ENCODE assay signal across 8 cellular contexts in the genomic region with DNA sequence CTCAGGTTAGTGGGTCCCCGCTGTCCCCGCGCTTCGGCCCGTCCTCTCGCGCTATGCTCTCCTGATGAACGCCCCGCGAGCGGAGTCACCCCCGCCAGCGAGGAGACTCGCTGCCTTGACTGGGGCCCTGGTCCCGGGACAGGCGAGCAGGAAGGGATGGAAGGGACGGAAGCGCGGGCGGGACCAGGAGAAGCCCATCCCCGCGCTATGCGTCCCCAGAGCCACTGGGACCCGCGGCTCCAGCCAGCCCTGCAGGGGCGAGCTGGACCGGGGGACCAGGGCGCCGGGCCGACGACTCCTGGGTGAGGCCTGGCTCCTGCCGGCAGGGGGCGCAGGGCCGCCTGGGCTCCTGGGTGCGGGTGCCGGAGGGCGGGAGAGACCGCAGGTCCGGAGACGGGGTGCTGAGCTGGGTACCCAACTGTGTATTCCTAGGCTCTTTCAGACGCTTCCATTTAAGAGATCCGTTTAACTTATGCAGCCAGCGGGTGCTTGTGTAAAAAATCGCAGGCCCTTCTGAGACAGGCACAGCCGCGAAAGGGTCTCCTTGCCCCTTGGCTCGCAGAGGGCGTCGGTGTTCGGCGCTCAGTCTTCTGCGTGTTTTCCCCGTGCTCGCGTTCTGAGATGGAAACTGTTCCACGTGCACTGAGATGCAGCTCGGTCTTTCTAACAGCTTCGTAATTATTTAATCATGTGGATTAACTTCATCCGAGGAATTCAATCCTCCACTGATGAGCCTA. TPM values are rescaled to one million over a fixed set of nuclear protein-coding genes. Genes with fewer than 3 reads are reported as not detected.
A peak's percentile ranks its signal among the peaks of the same experiment; 100 is the strongest.
DNase-seq lines count a peak whose midpoint lies in the region; ATAC-seq, FAIRE-seq and TF ChIP-seq lines count a peak whose summit lies in the region.

No MANE protein-coding gene starts in this region.

- in situ Hi-C loops in mammary epithelial cell (cut with MboI; ENCODE audit: low sequenced_read_pairs in 2 of 2) = no loop called here

- H3K27ac ChIP-seq in mammary epithelial cell (ENCODE audit: insufficient read depth, low read depth, low read length) = no peak overlapping the region
- H3K27ac ChIP-seq in skin epidermis = peak overlapping the region in 19 of 21 experiments; percentile 8 to 83 (median 57)

- H3K9me3 ChIP-seq in MG63 (no peaks in the 10 kb centered on the region), mammary epithelial cell (replicated peaks; ENCODE audit: insufficient read depth, low read length) (no peaks in the 10 kb centered on the region)

- peaks cover 8% of the 10 kb centered on the region for H3K36me3 Mint-ChIP-seq in WTC11
- H3K36me3 Mint-ChIP-seq in immature natural killer cell = no peaks in the 10 kb centered on the region

- peak overlapping the region; percentile 99 for H2AFZ ChIP-seq in mammary epithelial cell (ENCODE audit: low read depth, low read length)

- H3K4me3 ChIP-seq in MG63 (peak overlapping the region; percentile 72), mammary epithelial cell (replicated peaks in 1 of 3; ENCODE audit: insufficient read depth in 1 of 3, low read depth in 2 of 3, low read length in 3 of 3) (peak overlapping the region; percentile 64 to 88 (median 67)), skin epidermis (peak overlapping the region; percentile 49 to 71 (median 63))

- no peak for FAIRE-seq in H54 (lab: Jason Lieb, UNC)

- H3K4me3 Mint-ChIP-seq in WTC11 (peak overlapping the region; percentile 63), immature natural killer cell (peak overlapping the region; percentile 75 to 85 (median 75))

- peak overlapping the region; percentile 99 for H3K4me2 ChIP-seq in mammary epithelial cell (ENCODE audit: insufficient read depth, low read depth, low read length)

- H3K4me1 ChIP-seq in mammary epithelial cell (ENCODE audit: insufficient read depth, low read length) = peaks cover 22% of the 10 kb centered on the region

- intact Hi-C loops in mammary epithelial cell (cut with micrococcal nuclease) = no loop called here

- POLR2A ChIA-PET in WTC11 (lab: Charles Lee) = no interaction called here

- ATAC-seq in WTC11 (peak; percentile 93), GM18873 (IDR thresholded peaks at IDR 0.05; ENCODE audit: low FRiP score, unreplicated experiment) (no peak)

- no TSS peak for BruUV-seq in mammary epithelial cell (replicated peaks; lab: Mats Ljungman, UMichigan)

- DNase-seq in GF-D8 (lab: John Stamatoyannopoulos, UW) (peak; percentile 47), H54 (ENCODE audit: insufficient read length, low spot score) (peak; percentile 86), MG63 (peak; percentile 86), WTC11 (ENCODE audit: low spot score) (peak; percentile 78), mammary epithelial cell (peak; percentile 68), immature natural killer cell (peak; percentile 73 to 81 (median 79))

- whole genome bisulfite sequencing in mammary epithelial cell (ENCODE audit: low coverage, missing lambda C conversion rate) = 13% methylated on average over 14 of the region's 59 CpGs

- H3K79me2 ChIP-seq in mammary epithelial cell (ENCODE audit: insufficient read depth, low read length) = peaks cover 18% of the 10 kb centered on the region

- H3K4me1 Mint-ChIP-seq in WTC11 (peaks cover 6% of the 10 kb centered on the region; the same call in 1 of the 2 replicates), immature natural killer cell (peaks cover 24 to 56% of the 10 kb centered on the region in 2 donors)

- peaks cover 7% of the 10 kb centered on the region for H3K9me3 Mint-ChIP-seq in WTC11
- no peaks in the 10 kb centered on the region for H3K9me3 Mint-ChIP-seq in immature natural killer cell

- CTCF ChIA-PET in WTC11 (lab: Charles Lee) (interaction anchor here (0.7 to 3.2 kb wide), 28 partner anchors 8 to 406 kb away, joined by 3 to 37 read pairs (median 4); partner anchors contain the start of genes CDH26 and PHACTR3), mammary epithelial cell (lab: Charles Lee; ENCODE audit: low non-redundant PET) (interaction anchor here (0.8 kb wide), 1 partner anchor 14 kb away, joined by 4 read pairs; no protein-coding TSS in a partner anchor)

- dilution Hi-C loops in mammary epithelial cell (cut with HindIII; ENCODE audit: low sequenced_read_pairs) = no loop called here

- TF ChIP-seq POLR2A in H54 (IDR thresholded peaks at IDR 0.05; ENCODE audit: low read depth, low read length) = 0 out of 2 replicates have a peak, but pooled peaks have one; percentile 17

- H3K27me3 Mint-ChIP-seq in WTC11 (ENCODE audit: low read depth) = peaks cover 59% of the 10 kb centered on the region
- H3K27me3 Mint-ChIP-seq in immature natural killer cell (ENCODE audit: low read depth in 3 of 3) = peaks cover 3 to 14% (median 6%) of the 10 kb centered on the region in 3 donors

- H3K27ac Mint-ChIP-seq in WTC11 (no peak overlapping the region), immature natural killer cell (peak overlapping the region in 1 of 6 donors; percentile 59)

- H3K36me3 ChIP-seq in MG63 = peaks cover 3% of the 10 kb centered on the region; the same call in 1 of the 2 replicates
- no peaks in the 10 kb centered on the region for H3K36me3 ChIP-seq in mammary epithelial cell (ENCODE audit: insufficient read depth, low read length)

- peak; percentile 72 for TF ChIP-seq CTCF in WTC11 (IDR thresholded peaks at IDR 0.05)
- peak; percentile 69 to 93 for TF ChIP-seq CTCF in mammary epithelial cell (conservative IDR thresholded peaks at IDR 0.05 in 1 of 2, IDR thresholded peaks at IDR 0.05 in 1 of 2; ENCODE audit: extremely low read depth in 1 of 2, insufficient read depth in 1 of 2, low read depth in 1 of 2, low read length in 2 of 2)

- H3K27me3 ChIP-seq in MG63 = no peaks in the 10 kb centered on the region
- H3K27me3 ChIP-seq in mammary epithelial cell (ENCODE audit: insufficient read depth, low read length) = no peaks in the 10 kb centered on the region

- no peaks in the 10 kb centered on the region for H4K20me1 ChIP-seq in mammary epithelial cell (ENCODE audit: insufficient read depth, low read length)

- H3K9ac ChIP-seq in mammary epithelial cell (ENCODE audit: insufficient read depth, low read length) = no peak overlapping the region

TF ChIP-seq in WTC11, 78 proteins besides CTCF, POLR2A, EP300 and RAD21 (continues in another document):
- TF ChIP-seq FOXK1 (CRISPR knock-in tag; IDR thresholded peaks at IDR 0.05) = 0 out of 2 replicates have a peak, but pooled peaks have one; percentile 28
- TF ChIP-seq GRHL2 (CRISPR knock-in tag; IDR thresholded peaks at IDR 0.05; ENCODE audit: insufficient replicate concordance, severe bottlenecking) = no peak
- TF ChIP-seq, protein P1, sequence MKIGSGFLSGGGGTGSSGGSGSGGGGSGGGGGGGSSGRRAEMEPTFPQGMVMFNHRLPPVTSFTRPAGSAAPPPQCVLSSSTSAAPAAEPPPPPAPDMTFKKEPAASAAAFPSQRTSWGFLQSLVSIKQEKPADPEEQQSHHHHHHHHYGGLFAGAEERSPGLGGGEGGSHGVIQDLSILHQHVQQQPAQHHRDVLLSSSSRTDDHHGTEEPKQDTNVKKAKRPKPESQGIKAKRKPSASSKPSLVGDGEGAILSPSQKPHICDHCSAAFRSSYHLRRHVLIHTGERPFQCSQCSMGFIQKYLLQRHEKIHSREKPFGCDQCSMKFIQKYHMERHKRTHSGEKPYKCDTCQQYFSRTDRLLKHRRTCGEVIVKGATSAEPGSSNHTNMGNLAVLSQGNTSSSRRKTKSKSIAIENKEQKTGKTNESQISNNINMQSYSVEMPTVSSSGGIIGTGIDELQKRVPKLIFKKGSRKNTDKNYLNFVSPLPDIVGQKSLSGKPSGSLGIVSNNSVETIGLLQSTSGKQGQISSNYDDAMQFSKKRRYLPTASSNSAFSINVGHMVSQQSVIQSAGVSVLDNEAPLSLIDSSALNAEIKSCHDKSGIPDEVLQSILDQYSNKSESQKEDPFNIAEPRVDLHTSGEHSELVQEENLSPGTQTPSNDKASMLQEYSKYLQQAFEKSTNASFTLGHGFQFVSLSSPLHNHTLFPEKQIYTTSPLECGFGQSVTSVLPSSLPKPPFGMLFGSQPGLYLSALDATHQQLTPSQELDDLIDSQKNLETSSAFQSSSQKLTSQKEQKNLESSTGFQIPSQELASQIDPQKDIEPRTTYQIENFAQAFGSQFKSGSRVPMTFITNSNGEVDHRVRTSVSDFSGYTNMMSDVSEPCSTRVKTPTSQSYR (CRISPR knock-in tag; IDR thresholded peaks at IDR 0.05) = no peak
- TF ChIP-seq MAX (CRISPR knock-in tag; IDR thresholded peaks at IDR 0.05) = peak; percentile 59
- peak; percentile 58 for TF ChIP-seq ZNF423 (CRISPR knock-in tag; IDR thresholded peaks at IDR 0.05)
- peak; percentile 54 for TF ChIP-seq SP1 (CRISPR knock-in tag; conservative IDR thresholded peaks at IDR 0.05)

RNA-seq across cellular contexts. Expression of gene SYCP2, which starts 0.6 kb away (rescaled TPM):
- total RNA-seq in MG63 (2014; rRNA removed; shearing (Covaris generic); ENCODE audit: low replicate concordance) = 0.16 and 1.2 TPM in 2 replicates
- total RNA-seq in WTC11 (2021) (0.31 to 0.69 TPM (median 0.55 TPM) in 3 replicates), mammary epithelial cell (1 to 10 TPM in 1 of 2 donors, under 1 TPM in 1; 0.94 to 2.3 TPM)
- polyA plus RNA-seq in mammary epithelial cell (0.24 TPM), immature natural killer cell (1 to 10 TPM; 1.3 to 2.3 (median 1.4) TPM)
- not detected for polyA minus RNA-seq in mammary epithelial cell

RNA-seq across cellular contexts. Expression of gene PPP1R3D, which starts 6.1 kb away (rescaled TPM):
- total RNA-seq in MG63 (2014; rRNA removed; shearing (Covaris generic); ENCODE audit: low replicate concordance) = 8.8 and 11.4 TPM in 2 replicates
- total RNA-seq in WTC11 (2021) = 2.4 to 3.6 TPM (median 3.2 TPM) in 3 replicates
- total RNA-seq in mammary epithelial cell = 1 to 10 TPM; 6.4 to 6.8 TPM
- 2.8 TPM for polyA plus RNA-seq in mammary epithelial cell
- polyA minus RNA-seq in mammary epithelial cell = 5.4 TPM
- polyA plus RNA-seq in immature natural killer cell = 1 to 10 TPM in 2 of 3 donors, under 1 TPM in 1; 0.92 to 2.8 (median 2.0) TPM

RNA-seq across cellular contexts. Expression of gene FAM217B, which starts 6.2 kb away (rescaled TPM):
- total RNA-seq in MG63 (2014; rRNA removed; shearing (Covaris generic); ENCODE audit: low replicate concordance) = 2.5 and 4.1 TPM in 2 replicates
- total RNA-seq in WTC11 (2021) (14.8 to 17.9 TPM (median 16.0 TPM) in 3 replicates), mammary epithelial cell (10 to 100 TPM in 1 of 2 donors, 1 to 10 TPM in 1; 6.8 to 13.7 TPM)
- polyA plus RNA-seq in mammary epithelial cell (7.0 TPM), immature natural killer cell (10 to 100 TPM in 2 of 3 donors, 1 to 10 TPM in 1; 8.4 to 26.8 (median 25.6) TPM)
- 12.0 TPM for polyA minus RNA-seq in mammary epithelial cell

RNA-seq across cellular contexts. Expression of gene CDH26, which starts 24.2 kb away (rescaled TPM):
- total RNA-seq in MG63 (2014; rRNA removed; shearing (Covaris generic); ENCODE audit: low replicate concordance) = not detected in 2 replicates
- total RNA-seq in WTC11 (2021) (1.0 to 1.4 TPM (median 1.3 TPM) in 3 replicates), mammary epithelial cell (under 1 TPM; 0.33 to 0.66 TPM)
- polyA plus RNA-seq in mammary epithelial cell (0.46 TPM), immature natural killer cell (not detected)
- 1.8 TPM for polyA minus RNA-seq in mammary epithelial cell
